Comparison of ENCODE assay signal across 8 cellular contexts in the genomic region with DNA sequence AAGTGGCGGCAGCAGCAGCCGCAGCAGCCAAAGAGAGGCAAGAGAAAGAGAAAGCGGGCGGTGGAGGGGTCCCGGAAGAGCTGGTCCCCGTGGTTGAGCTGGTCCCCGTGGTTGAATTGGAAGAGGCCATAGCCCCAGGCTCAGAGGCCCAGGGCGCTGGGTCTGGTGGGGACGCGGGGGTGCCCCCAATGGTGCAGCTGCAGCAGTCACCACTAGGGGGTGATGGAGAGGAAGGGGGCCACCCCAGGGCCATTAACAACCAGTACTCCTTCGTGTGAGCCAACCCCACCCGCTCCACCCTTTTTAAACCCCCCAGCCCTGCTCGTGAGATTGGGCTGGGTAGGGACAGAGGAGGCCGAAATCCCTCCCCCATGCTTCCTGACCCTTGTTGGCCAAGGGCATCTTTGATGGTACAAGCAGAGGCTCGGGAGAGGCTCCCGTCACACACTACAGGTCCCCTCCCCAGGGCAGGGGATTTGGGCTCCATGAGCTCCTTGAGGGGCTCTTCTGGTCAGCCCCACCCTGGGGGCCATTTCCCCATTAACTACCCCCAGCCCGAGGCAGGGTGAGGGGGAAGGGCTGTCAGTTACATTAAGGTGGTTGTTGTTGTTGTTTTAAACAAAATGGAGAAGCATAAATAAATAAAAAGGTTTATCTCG. TPM values are rescaled to one million over a fixed set of nuclear protein-coding genes. Genes with fewer than 3 reads are reported as not detected.
DNase-seq lines count a peak whose midpoint lies in the region; FAIRE-seq and TF ChIP-seq lines count a peak whose summit lies in the region.

No MANE protein-coding gene starts in this region.

- no peak for TF ChIP-seq POLR2A in H1 (IDR thresholded peaks at IDR 0.05; ENCODE audit: control extremely low read depth in 1 of 2, low read depth in 2 of 2, low read length in 2 of 2)

- H2BK12ac ChIP-seq in H1 (ENCODE audit: low read depth, low read length) = no peak overlapping the region

- peaks cover 2 to 20% of the 10 kb centered on the region in 2 experiments for H4K20me1 ChIP-seq in H1 (replicated peaks in 1 of 2; ENCODE audit: control insufficient read depth in 1 of 2, insufficient read depth in 2 of 2, low read length in 2 of 2)

- DNase-seq in AG08395 (ENCODE audit: low spot score) (peak; percentile 56), HFF-Myc (ENCODE audit: extremely low read depth, low read depth) (no peak), H1 (ENCODE audit: low read depth in 1 of 2, low spot score in 2 of 2) (peak in 1 of 2 experiments; percentile 87), retinal pigment epithelial cell (ENCODE audit: low read depth) (no peak), NCI-H1694 treated with DMSO at 0.1 percent for 48 hours (lab: John Stamatoyannopoulos, UW) (no peak), anterior cingulate cortex (lab: John Stamatoyannopoulos, UW) (no peak), COR-L47 (lab: John Stamatoyannopoulos, UW) (no peak)
- peak; percentile 66 for DNase-seq in activated CD4-positive, alpha-beta T cell treated with anti-CD3 and anti-CD28 coated beads, Interleukin-2, amount 50 U/mL, for 1 hour

- H4K8ac ChIP-seq in H1 (ENCODE audit: extremely low read depth, insufficient read depth, low read length) = no peak overlapping the region

- CTCF ChIA-PET in H1 (lab: Charles Lee; ENCODE audit: partially characterized antibody) = interaction anchor here (0.7 to 5.1 kb wide), 19 partner anchors 8 to 106 kb away, joined by 3 to 42 read pairs (median 6); partner anchors contain the start of genes NFATC2IP, RABEP2, SH2B1 and TUFM

- H3K4me3 ChIP-seq in HFF-Myc (replicated peaks; ENCODE audit: low read depth, low read length) (no peak overlapping the region), H1 (ENCODE audit: extremely low read depth in 1 of 4, insufficient read depth in 2 of 4, low read depth in 3 of 4, low read length in 4 of 4) (no peak overlapping the region), retinal pigment epithelial cell (ENCODE audit: low read length) (no peak overlapping the region)

- no peak overlapping the region for H4K91ac ChIP-seq in H1 (replicated peaks; ENCODE audit: insufficient read length, low read length)

- no peaks in the 10 kb centered on the region for H3K9me3 ChIP-seq in H1 (ENCODE audit: insufficient read depth in 2 of 2, low read depth in 1 of 2, low read length in 1 of 2)

- H2AK5ac ChIP-seq in H1 (ENCODE audit: low read depth, low read length) = no peak overlapping the region

- H3K4ac ChIP-seq in H1 (replicated peaks; ENCODE audit: insufficient read length, low read depth, low read length) = no peak overlapping the region

- 74% methylated on average over 13 of the region's 18 CpGs; no CpG with 5 or more reads in 1 of the 2 experiments for WGBS in H1 (ENCODE audit: extremely low coverage in 1 of 2, insufficient coverage in 1 of 2, insufficient read length in 1 of 2, insufficient replicate concordance in 2 of 2, low coverage in 1 of 2, low lambda C conversion rate in 2 of 2, missing lambda C conversion rate in 1 of 2), 2 experiments

- TF ChIP-seq CTCF in HFF-Myc (IDR thresholded peaks at IDR 0.05; ENCODE audit: low read depth, low read length, missing control alignments) (peak; percentile 66), H1 (IDR thresholded peaks at IDR 0.05; ENCODE audit: control extremely low read depth in 1 of 3, insufficient read depth in 1 of 3, low read depth in 1 of 3, low read length in 3 of 3) (peak; percentile 80 to 87 (median 83)), retinal pigment epithelial cell (conservative IDR thresholded peaks at IDR 0.05; ENCODE audit: low read depth, low read length) (peak; percentile 71)

- no peak overlapping the region for H3K14ac ChIP-seq in H1 (ENCODE audit: insufficient read length)

- H3K79me2 ChIP-seq in H1 (ENCODE audit: control insufficient read depth in 1 of 2, insufficient read depth in 2 of 2, low read length in 2 of 2) = no peaks in the 10 kb centered on the region

- peaks cover 0 to 17% (median 12%) of the 10 kb centered on the region in 4 experiments; a peak in 6 of 7 replicates for H3K4me1 ChIP-seq in H1 (replicated peaks in 1 of 4; ENCODE audit: control insufficient read depth in 3 of 4, insufficient read depth in 4 of 4, low read length in 3 of 4)

- POLR2A ChIA-PET in H1 (lab: Charles Lee; ENCODE audit: partially characterized antibody) = interaction anchor here (0.6 to 13.3 kb wide), 7 partner anchors 10 to 49 kb away, joined by 3 to 164 read pairs (median 4); partner anchors contain the start of genes SH2B1 and TUFM

- H3K36me3 ChIP-seq in H1 (ENCODE audit: control insufficient read depth in 2 of 4, insufficient read depth in 4 of 4, low read length in 3 of 4) = peaks cover 14 to 26% (median 17%) of the 10 kb centered on the region in 4 experiments

- H3K18ac ChIP-seq in H1 (ENCODE audit: extremely low read depth, low read length) = no peak overlapping the region

- H2BK120ac ChIP-seq in H1 (replicated peaks; ENCODE audit: low read depth, low read length) = no peak overlapping the region

- no peaks in the 10 kb centered on the region for H3K23me2 ChIP-seq in H1 (ENCODE audit: low read depth, low read length)

- peak; percentile 55 to 67 for TF ChIP-seq RAD21 in H1 (IDR thresholded peaks at IDR 0.05 in 1 of 2, conservative IDR thresholded peaks at IDR 0.05 in 1 of 2; ENCODE audit: low read depth in 2 of 2, low read length in 2 of 2)

- H2BK20ac ChIP-seq in H1 (ENCODE audit: low read length) = no peak overlapping the region

- no peak overlapping the region for H3K9ac ChIP-seq in H1 (replicated peaks in 1 of 4; ENCODE audit: extremely low read depth in 1 of 4, low read depth in 3 of 4, low read length in 3 of 4)

- no peak overlapping the region for H3K27ac ChIP-seq in H1 (ENCODE audit: low read depth, low read length)

- peaks cover 2% of the 10 kb centered on the region for H3K79me1 ChIP-seq in H1 (ENCODE audit: low read depth, low read length)

- peak in 1 of 2 experiments; percentile 65; a peak in 1 of 3 replicates for TF ChIP-seq EP300 in H1 (IDR thresholded peaks at IDR 0.05; ENCODE audit: borderline replicate concordance in 1 of 2, low read depth in 2 of 2, low read length in 2 of 2)

- H3K27me3 ChIP-seq in H1 (replicated peaks in 1 of 4; ENCODE audit: control insufficient read depth in 3 of 4, extremely low read depth in 1 of 4, insufficient read depth in 3 of 4, low read length in 3 of 4) = no peaks in the 10 kb centered on the region

- no peak overlapping the region for H3K4me2 ChIP-seq in H1 (ENCODE audit: insufficient read depth in 1 of 2, low read depth in 2 of 2, low read length in 2 of 2)

- H2AFZ ChIP-seq in H1 (ENCODE audit: low read length) = no peak overlapping the region

- no peak overlapping the region for H4K5ac ChIP-seq in H1 (ENCODE audit: insufficient read length, low read depth, low read length)

- FAIRE-seq in H1 (lab: Jason Lieb, UNC) = no peak

- no peak overlapping the region for H2BK15ac ChIP-seq in H1 (ENCODE audit: low read length)

- H2BK5ac ChIP-seq in H1 (ENCODE audit: low read depth, low read length) = no peak overlapping the region

- H3K23ac ChIP-seq in H1 (ENCODE audit: insufficient read length) = no peak overlapping the region

- H3K56ac ChIP-seq in H1 (replicated peaks; ENCODE audit: insufficient read length, low read depth, low read length) = no peak overlapping the region

RNA-seq across cellular contexts. Expression of gene ATP2A1, which starts 4.6 kb away (rescaled TPM):
- total RNA-seq in H1 (2021; fragmentation: NEBNext Ultra II Directional; extraction: Animal tissue kit (Norgen Biotek cat#: 25700)) = 2.4 and 3.0 TPM in 2 replicates
- polyA plus RNA-seq in H1 (2011; rRNA removed) = 1.7 and 3.1 TPM in 2 replicates
- polyA plus RNA-seq in H1 (2011; cell fraction: cytosol; rRNA removed) = 1.9 TPM
- 10.5 TPM for polyA plus RNA-seq in H1 (2011; cell fraction: nucleus; rRNA removed)
- 4.4 to 10.5 TPM (median 6.1 TPM) in 4 replicates for polyA plus RNA-seq in H1 (2012, experiment 1 of 2)
- polyA plus RNA-seq in H1 (2012, experiment 2 of 2) = 1.4 TPM
- polyA plus RNA-seq in H1 (2013, experiment 1 of 2) = 2.6 TPM
- polyA plus RNA-seq in H1 (2013, experiment 2 of 2) = 1.5 TPM
- 1.3 and 2.0 TPM in 2 replicates for polyA minus RNA-seq in H1 (2011; rRNA and poly(A)+ RNA removed)
- polyA minus RNA-seq in H1 (2011; cell fraction: cytosol; rRNA and poly(A)+ RNA removed) = 1.4 TPM
- polyA minus RNA-seq in H1 (2011; cell fraction: nucleus; rRNA and poly(A)+ RNA removed) = 14.5 TPM

RNA-seq across cellular contexts. Expression of gene SH2B1, which starts 10.0 kb away (rescaled TPM):
- total RNA-seq in H1 (2021; fragmentation: NEBNext Ultra II Directional; extraction: Animal tissue kit (Norgen Biotek cat#: 25700)) = 38.5 and 39.7 TPM in 2 replicates
- polyA plus RNA-seq in H1 (2011; rRNA removed) = 32.0 and 57.5 TPM in 2 replicates
- polyA plus RNA-seq in H1 (2011; cell fraction: cytosol; rRNA removed) = 30.7 TPM
- polyA plus RNA-seq in H1 (2011; cell fraction: nucleus; rRNA removed) = 219 TPM
- 40.1 to 43.9 TPM (median 40.4 TPM) in 4 replicates for polyA plus RNA-seq in H1 (2012, experiment 1 of 2)
- polyA plus RNA-seq in H1 (2012, experiment 2 of 2) = 32.3 TPM
- polyA plus RNA-seq in H1 (2013, experiment 1 of 2) = 30.1 TPM
- polyA plus RNA-seq in H1 (2013, experiment 2 of 2) = 29.1 TPM
- polyA minus RNA-seq in H1 (2011; rRNA and poly(A)+ RNA removed) = 9.2 and 13.9 TPM in 2 replicates
- polyA minus RNA-seq in H1 (2011; cell fraction: cytosol; rRNA and poly(A)+ RNA removed) = 18.1 TPM
- 21.9 TPM for polyA minus RNA-seq in H1 (2011; cell fraction: nucleus; rRNA and poly(A)+ RNA removed)

RNA-seq across cellular contexts. Expression of gene TUFM, which starts 27.5 kb away (rescaled TPM):
- 243 and 249 TPM in 2 replicates for total RNA-seq in H1 (2021; fragmentation: NEBNext Ultra II Directional; extraction: Animal tissue kit (Norgen Biotek cat#: 25700))
- polyA plus RNA-seq in H1 (2011; rRNA removed) = 216 and 283 TPM in 2 replicates
- polyA plus RNA-seq in H1 (2011; cell fraction: cytosol; rRNA removed) = 216 TPM
- 375 TPM for polyA plus RNA-seq in H1 (2011; cell fraction: nucleus; rRNA removed)
- polyA plus RNA-seq in H1 (2012, experiment 1 of 2) = 252 to 300 TPM (median 277 TPM) in 4 replicates
- polyA plus RNA-seq in H1 (2012, experiment 2 of 2) = 261 TPM
- 233 TPM for polyA plus RNA-seq in H1 (2013, experiment 1 of 2)
- polyA plus RNA-seq in H1 (2013, experiment 2 of 2) = 250 TPM
- polyA minus RNA-seq in H1 (2011; rRNA and poly(A)+ RNA removed) = 76.3 and 102 TPM in 2 replicates
- 74.2 TPM for polyA minus RNA-seq in H1 (2011; cell fraction: cytosol; rRNA and poly(A)+ RNA removed)
- polyA minus RNA-seq in H1 (2011; cell fraction: nucleus; rRNA and poly(A)+ RNA removed) = 65.9 TPM

RNA-seq across cellular contexts. Expression of gene ATXN2L, which starts 50.9 kb away (rescaled TPM):
- 218 and 227 TPM in 2 replicates for total RNA-seq in H1 (2021; fragmentation: NEBNext Ultra II Directional; extraction: Animal tissue kit (Norgen Biotek cat#: 25700))
- polyA plus RNA-seq in H1 (2011; rRNA removed) = 79.1 and 131 TPM in 2 replicates
- polyA plus RNA-seq in H1 (2011; cell fraction: cytosol; rRNA removed) = 54.4 TPM
- 450 TPM for polyA plus RNA-seq in H1 (2011; cell fraction: nucleus; rRNA removed)
- polyA plus RNA-seq in H1 (2012, experiment 1 of 2) = 151 to 202 TPM (median 191 TPM) in 4 replicates
- 158 TPM for polyA plus RNA-seq in H1 (2012, experiment 2 of 2)
- polyA plus RNA-seq in H1 (2013, experiment 1 of 2) = 187 TPM
- 171 TPM for polyA plus RNA-seq in H1 (2013, experiment 2 of 2)
- 36.2 and 40.2 TPM in 2 replicates for polyA minus RNA-seq in H1 (2011; rRNA and poly(A)+ RNA removed)
- polyA minus RNA-seq in H1 (2011; cell fraction: cytosol; rRNA and poly(A)+ RNA removed) = 106 TPM
- 121 TPM for polyA minus RNA-seq in H1 (2011; cell fraction: nucleus; rRNA and poly(A)+ RNA removed)

RNA-seq across cellular contexts. Expression of gene RABEP2, which starts 51.4 kb away (rescaled TPM):
- 13.3 and 14.9 TPM in 2 replicates for total RNA-seq in H1 (2021; fragmentation: NEBNext Ultra II Directional; extraction: Animal tissue kit (Norgen Biotek cat#: 25700))
- polyA plus RNA-seq in H1 (2011; rRNA removed) = 10.4 and 13.2 TPM in 2 replicates
- 21.1 TPM for polyA plus RNA-seq in H1 (2011; cell fraction: cytosol; rRNA removed)
- polyA plus RNA-seq in H1 (2011; cell fraction: nucleus; rRNA removed) = 27.3 TPM
- polyA plus RNA-seq in H1 (2012, experiment 1 of 2) = 13.5 to 16.6 TPM (median 15.7 TPM) in 4 replicates
- polyA plus RNA-seq in H1 (2012, experiment 2 of 2) = 10.2 TPM
- polyA plus RNA-seq in H1 (2013, experiment 1 of 2) = 8.9 TPM
- 8.0 TPM for polyA plus RNA-seq in H1 (2013, experiment 2 of 2)
- polyA minus RNA-seq in H1 (2011; rRNA and poly(A)+ RNA removed) = 3.9 and 4.0 TPM in 2 replicates
- polyA minus RNA-seq in H1 (2011; cell fraction: cytosol; rRNA and poly(A)+ RNA removed) = 9.5 TPM
- polyA minus RNA-seq in H1 (2011; cell fraction: nucleus; rRNA and poly(A)+ RNA removed) = 13.0 TPM

Comparison
In these comparisons a context has a peak if more than half of its experiments do, and no peak if none do; other contexts are left out.
1. DNase-seq: peak in AG08395 (single experiment) and activated CD4-positive, alpha-beta T cell treated with anti-CD3 and anti-CD28 coated beads, Interleukin-2, amount 50 U/mL, for 1 hour (single experiment); none in HFF-Myc (single experiment), retinal pigment epithelial cell (single experiment), NCI-H1694 treated with DMSO at 0.1 percent for 48 hours (single experiment), anterior cingulate cortex (0 of 58) and COR-L47 (single experiment).
2. Peak in every context shown above with its lines, with median percentiles within 50 percentile points of each other: CTCF ChIP-seq.